14 cellular contexts compared by ENCODE assay signal in the genomic region with DNA sequence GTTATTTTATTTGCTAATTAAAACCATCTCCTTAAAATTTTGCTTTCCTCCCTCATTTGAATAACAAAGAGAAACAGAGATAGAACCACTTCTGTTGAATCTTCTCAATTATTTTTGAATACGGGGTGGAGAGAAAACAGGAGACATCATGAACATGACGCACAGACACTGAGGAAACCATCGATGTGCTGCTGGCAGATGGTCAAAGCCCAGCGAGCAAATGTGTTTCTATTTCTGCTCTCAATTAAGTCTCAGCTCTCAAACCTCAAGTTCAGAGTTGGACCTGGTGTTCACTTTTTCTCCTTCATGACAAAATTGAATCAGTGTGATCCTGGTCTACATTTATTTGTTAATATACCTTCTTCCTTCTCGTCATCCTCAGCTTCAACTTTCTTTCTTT. TPM values are rescaled to one million over a fixed set of nuclear protein-coding genes. Genes with fewer than 3 reads are reported as not detected.
A peak's percentile ranks its signal among the peaks of the same experiment; 100 is the strongest.
DNase-seq lines count a peak whose midpoint lies in the region; ATAC-seq and TF ChIP-seq lines count a peak whose summit lies in the region.
"Had no signal": no experiment of that assay in that cellular context is flagged by ENCODE, and none has a peak within 500 bp of the region (broad histone marks: within the 10 kb centered on the region; RNA-seq: fewer than 3 reads in every experiment).

No MANE protein-coding gene starts in this region.

- no peaks in the 10 kb centered on the region for H3K27me3 ChIP-seq in vagina

- peak; percentile 15 for DNase-seq in DMS 273 (lab: John Stamatoyannopoulos, UW; ENCODE audit: unreplicated experiment)
- no peak for DNase-seq in DMS 273 treated with DMSO at 0.1 percent for 48 hours (lab: John Stamatoyannopoulos, UW)
- peak; percentile 18 for DNase-seq in HS-5 (ENCODE audit: low read depth)
- DNase-seq in fibroblast of the conjunctiva (ENCODE audit: low read depth): peak; percentile 46
- no peak for DNase-seq in vagina (ENCODE audit: extremely low spot score in 2 of 2)
- DNase-seq in coronary artery (ENCODE audit: low spot score): no peak
- DNase-seq: CD8-positive, alpha-beta T cell; H7; KG1; NCI-H1092; NCI-H345 had no signal

- intact Hi-C loops in vagina (cut with DNase I): no loop called here

- peak overlapping the region; percentile 69 for H3K27ac ChIP-seq in vagina
- no peak overlapping the region for H3K27ac ChIP-seq in coronary artery
- H3K27ac ChIP-seq: 22Rv1 had no signal

- no peaks in the 10 kb centered on the region for H3K9me3 ChIP-seq in vagina

- no peak for TF ChIP-seq CTCF in vagina (IDR thresholded peaks at IDR 0.05)
- TF ChIP-seq CTCF in coronary artery (IDR thresholded peaks at IDR 0.05): no peak

- TF ChIP-seq POLR2A in vagina (IDR thresholded peaks at IDR 0.05): no peak

- H3K4me3 ChIP-seq in vagina (peak overlapping the region in 1 of 2 donors; percentile 11), coronary artery (no peak overlapping the region)

- ATAC-seq in HG02885 (IDR thresholded peaks at IDR 0.05; ENCODE audit: poor library complexity, unreplicated experiment) (no peak), HG02938 (IDR thresholded peaks at IDR 0.05; ENCODE audit: unreplicated experiment) (no peak)
- ATAC-seq: CD8-positive, alpha-beta T cell had no signal

- H3K4me1 ChIP-seq in vagina: no peaks in the 10 kb centered on the region

- no peaks in the 10 kb centered on the region for H3K36me3 ChIP-seq in vagina

RNA-seq across cellular contexts. Expression of a gene that starts 36.1 kb away (rescaled TPM):
- total RNA-seq in vagina: 214 TPM
- total RNA-seq: CD8-positive, alpha-beta T cell had no signal

Comparison
In these comparisons a context has a peak if more than half of its experiments do, and no peak if none do; other contexts are left out.
1. DNase-seq: peak in DMS 273 (single experiment), HS-5 (single experiment) and fibroblast of the conjunctiva (single experiment); none in DMS 273 treated with DMSO at 0.1 percent for 48 hours (single experiment), vagina (0 of 2) and coronary artery (single experiment).